13 cellular contexts compared by ENCODE assay signal in genomic region chr10:31359979-31360378, GRCh38. TPM values are rescaled to one million over a fixed set of nuclear protein-coding genes. Genes with fewer than 3 reads are reported as not detected.
DNase-seq lines count a peak whose midpoint lies in the region; ATAC-seq and TF ChIP-seq lines count a peak whose summit lies in the region.
"Had no signal": no experiment of that assay in that cellular context is flagged by ENCODE, and none has a peak within 500 bp of the region (broad histone marks: within the 10 kb centered on the region; RNA-seq: fewer than 3 reads in every experiment).

No MANE protein-coding gene starts in this region.

- intact Hi-C loops in natural killer cell (cut with micrococcal nuclease): no loop called here

- H3K4me1 Mint-ChIP-seq in natural killer cell: peaks cover 5 to 11% of the 10 kb centered on the region in 2 donors

- H3K27me3 Mint-ChIP-seq in natural killer cell (ENCODE audit: low read depth in 2 of 2): no peaks in the 10 kb centered on the region
- H3K27me3 Mint-ChIP-seq: CD4-positive, CD25-positive, alpha-beta regulatory T cell had no signal

- no peaks in the 10 kb centered on the region for H3K36me3 Mint-ChIP-seq in natural killer cell

- peak; percentile 74 for DNase-seq in DMS79 (lab: John Stamatoyannopoulos, UW)
- DNase-seq in NCI-H1417 (lab: John Stamatoyannopoulos, UW): peak in 2 of 3 experiments; percentile 68 to 88
- DNase-seq in SHP77 (lab: John Stamatoyannopoulos, UW): peak; percentile 37 to 53
- DNase-seq in lung microvascular endothelial cell (ENCODE audit: low read depth in 2 of 2): peak; percentile 27 to 42
- DNase-seq in natural killer cell: no peak
- no peak for DNase-seq in OCI-M2 (lab: John Stamatoyannopoulos, UW; ENCODE audit: unreplicated experiment)
- DNase-seq: activated CD4-positive, alpha-beta T cell treated with anti-CD3 and anti-CD28 coated beads, Interleukin-2, amount 50 U/mL, for 1 hour; CD4-positive, CD25-positive, alpha-beta regulatory T cell; NCI-H1694 treated with DMSO at 0.1 percent for 48 hours had no signal

- no peak for ATAC-seq in HG02870 (IDR thresholded peaks at IDR 0.05; ENCODE audit: unreplicated experiment)
- no peak for ATAC-seq in natural killer cell
- ATAC-seq in HG02938 (IDR thresholded peaks at IDR 0.05; ENCODE audit: unreplicated experiment): no peak

- H3K4me3 Mint-ChIP-seq in natural killer cell: no peak overlapping the region
- H3K4me3 Mint-ChIP-seq: CD4-positive, CD25-positive, alpha-beta regulatory T cell; neural crest cell; T-helper 2 cell treated with Interferon-gamma antibody and Interleukin-4, amounts not matched to agents 5 μg/mL and 100 μg/mL, for 36 hours had no signal

- TF ChIP-seq CTCF in natural killer cell (IDR thresholded peaks at IDR 0.05): no peak

- H3K9me3 Mint-ChIP-seq in natural killer cell: no peaks in the 10 kb centered on the region
- H3K9me3 Mint-ChIP-seq: neural crest cell; T-helper 2 cell treated with Interferon-gamma antibody and Interleukin-4, amounts not matched to agents 5 μg/mL and 100 μg/mL, for 36 hours had no signal

- no peak overlapping the region for H3K27ac Mint-ChIP-seq in natural killer cell
- H3K27ac Mint-ChIP-seq: T-helper 2 cell treated with Interferon-gamma antibody and Interleukin-4, amounts not matched to agents 5 μg/mL and 100 μg/mL, for 36 hours had no signal

RNA-seq across cellular contexts. Expression of gene ZEB1, which starts 41.0 kb away (rescaled TPM):
- 49.7 and 69.4 TPM in 2 replicates for total RNA-seq in lung microvascular endothelial cell
- 10 to 100 TPM; 29.3 to 30.6 (median 29.7) TPM for total RNA-seq in natural killer cell

Comparison
In these comparisons a context has a peak if more than half of its experiments do, and no peak if none do; other contexts are left out.
1. DNase-seq: peak in DMS79 (single experiment), NCI-H1417 (2 of 3), SHP77 (2 of 2) and lung microvascular endothelial cell (2 of 2); none in natural killer cell (single experiment) and OCI-M2 (single experiment).